In the genomic region with DNA sequence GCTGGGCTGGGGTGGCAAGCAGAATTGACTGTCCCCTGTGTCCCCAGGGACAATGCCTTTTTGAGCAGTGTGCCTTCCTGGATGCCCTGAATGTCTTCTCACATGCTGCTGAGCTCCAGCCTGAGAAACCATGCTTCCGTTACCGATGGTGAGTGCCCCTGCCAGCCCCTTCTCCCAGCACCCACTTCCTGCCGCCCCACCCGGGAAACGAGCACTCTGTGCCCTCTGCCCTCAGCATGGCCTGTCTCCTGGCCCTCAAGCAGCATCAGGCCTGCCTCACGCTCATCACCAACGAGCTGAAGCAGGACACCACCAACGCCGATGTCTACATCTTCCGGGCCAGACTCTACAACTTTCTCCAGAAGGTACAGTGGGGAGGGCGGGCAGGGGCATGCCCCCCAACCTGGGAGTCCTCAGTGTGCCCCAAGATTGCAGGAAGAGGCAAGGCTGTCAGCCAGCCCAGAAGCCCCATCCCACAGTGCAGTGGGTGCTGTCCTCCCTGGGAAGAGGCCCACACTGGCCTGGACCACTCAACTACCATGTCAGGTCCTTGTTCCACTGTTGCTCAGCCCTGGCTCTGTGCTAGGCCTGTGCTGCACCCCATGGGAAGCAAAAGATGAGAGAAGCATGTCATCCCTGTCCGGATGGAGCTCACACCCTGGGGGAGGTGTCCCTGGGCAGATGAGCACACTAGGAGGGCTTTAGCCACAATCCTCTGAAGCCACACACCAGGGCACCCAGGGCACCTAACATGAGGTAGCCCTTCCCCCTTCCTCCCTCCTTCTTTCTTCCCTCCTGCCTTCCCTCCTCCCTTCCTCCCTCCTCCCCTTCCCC, we compare ENCODE assay signal across 13 cellular contexts. TPM values are rescaled to one million over a fixed set of nuclear protein-coding genes. Genes with fewer than 3 reads are reported as not detected.
DNase-seq lines count a peak whose midpoint lies in the region; ATAC-seq and TF ChIP-seq lines count a peak whose summit lies in the region.
"Had no signal": no experiment of that assay in that cellular context is flagged by ENCODE, and none has a peak within 500 bp of the region (broad histone marks: within the 10 kb centered on the region; RNA-seq: fewer than 3 reads in every experiment).

No MANE protein-coding gene starts in this region.

- TF ChIP-seq POLR2A in NB4 (IDR thresholded peaks at IDR 0.05; ENCODE audit: extremely low read depth, insufficient read length): no peak

- peaks cover 4% of the 10 kb centered on the region for H4K20me1 ChIP-seq in osteoblast (ENCODE audit: insufficient read depth, low read length)

- CTCF ChIA-PET in activated CD8-positive, alpha-beta memory T cell treated with anti-CD3 and anti-CD28 coated beads, Interleukin-2, amount 10 ng/mL, durations not matched to agents 7 days and 5 days (lab: Charles Lee): interaction anchor here (1.2 to 4.1 kb wide), 2 partner anchors 15 to 216 kb away, joined by 3 to 25 read pairs; a partner anchor contains a TSS

- H3K36me3 Mint-ChIP-seq in activated CD8-positive, alpha-beta memory T cell treated with anti-CD3 and anti-CD28 coated beads, Interleukin-2, amount 10 ng/mL, durations not matched to agents 7 days and 5 days: no peaks in the 10 kb centered on the region
- peaks cover 5% of the 10 kb centered on the region in 2 donors for H3K36me3 Mint-ChIP-seq in activated naive CD4-positive, alpha-beta T cell treated with anti-CD3 and anti-CD28 coated beads, Interleukin-2, amount 50 U/mL, for 72 hours

- H2AFZ ChIP-seq in osteoblast (ENCODE audit: low read length): no peak overlapping the region

- no peaks in the 10 kb centered on the region for H3K9me3 ChIP-seq in osteoblast (ENCODE audit: low read depth, low read length)
- H3K9me3 ChIP-seq: upper lobe of right lung had no signal

- DNase-seq in activated CD8-positive, alpha-beta memory T cell treated with anti-CD3 and anti-CD28 coated beads, Interleukin-2, amount 10 ng/mL, durations not matched to agents 7 days and 5 days: peak; percentile 58
- DNase-seq in activated CD8-positive, alpha-beta memory T cell treated with anti-CD3 and anti-CD28 coated beads, Interleukin-2, amount 50 U/mL, for 48 hours: no peak
- DNase-seq in NB4 (ENCODE audit: low read depth): peak; percentile 46
- no peak for DNase-seq in activated naive CD4-positive, alpha-beta T cell treated with anti-CD3 and anti-CD28 coated beads, Interleukin-2, amount 50 U/mL, for 72 hours (ENCODE audit: low spot score in 2 of 2)
- peak; percentile 11 for DNase-seq in osteoblast (ENCODE audit: insufficient read length, low spot score, missing footprints)
- DNase-seq in stimulated activated CD4-positive, alpha-beta T cell treated with anti-CD3 and anti-CD28 coated beads, Interleukin-1b, Interleukin-23, amount 100 ng/mL, for 48 hours: no peak
- DNase-seq in COLO829 (ENCODE audit: low spot score): no peak
- DNase-seq in RKO (ENCODE audit: low spot score): no peak
- DNase-seq: brain microvascular endothelial cell, foreskin keratinocyte, KBM-7, NCI-H1694, upper lobe of right lung had no signal

- ATAC-seq in activated CD8-positive, alpha-beta memory T cell treated with anti-CD3 and anti-CD28 coated beads, Interleukin-2, amount 10 ng/mL, durations not matched to agents 7 days and 5 days: no peak
- ATAC-seq in activated naive CD4-positive, alpha-beta T cell treated with anti-CD3 and anti-CD28 coated beads, Interleukin-2, amount 50 U/mL, for 72 hours: no peak
- ATAC-seq: foreskin keratinocyte, upper lobe of right lung had no signal

- H3K27ac Mint-ChIP-seq in activated CD8-positive, alpha-beta memory T cell treated with anti-CD3 and anti-CD28 coated beads, Interleukin-2, amount 10 ng/mL, durations not matched to agents 7 days and 5 days: peak overlapping the region; percentile 86
- H3K27ac Mint-ChIP-seq in activated naive CD4-positive, alpha-beta T cell treated with anti-CD3 and anti-CD28 coated beads, Interleukin-2, amount 50 U/mL, for 72 hours: peak overlapping the region; percentile 26 to 84

- H3K9me3 Mint-ChIP-seq in activated CD8-positive, alpha-beta memory T cell treated with anti-CD3 and anti-CD28 coated beads, Interleukin-2, amount 10 ng/mL, durations not matched to agents 7 days and 5 days (ENCODE audit: low read depth): no peaks in the 10 kb centered on the region
- no peaks in the 10 kb centered on the region for H3K9me3 Mint-ChIP-seq in activated naive CD4-positive, alpha-beta T cell treated with anti-CD3 and anti-CD28 coated beads, Interleukin-2, amount 50 U/mL, for 72 hours

- H3K4me1 Mint-ChIP-seq in activated CD8-positive, alpha-beta memory T cell treated with anti-CD3 and anti-CD28 coated beads, Interleukin-2, amount 10 ng/mL, durations not matched to agents 7 days and 5 days: peaks cover 28% of the 10 kb centered on the region

- peak overlapping the region; percentile 32 for H3K4me3 Mint-ChIP-seq in activated CD8-positive, alpha-beta memory T cell treated with anti-CD3 and anti-CD28 coated beads, Interleukin-2, amount 10 ng/mL, durations not matched to agents 7 days and 5 days

- H3K4me2 ChIP-seq in osteoblast (ENCODE audit: insufficient read depth, low read length): no peak overlapping the region

- H3K36me3 ChIP-seq in osteoblast (ENCODE audit: insufficient read depth, low read length): no peaks in the 10 kb centered on the region
- H3K36me3 ChIP-seq: brain microvascular endothelial cell, upper lobe of right lung had no signal

- H3K4me3 ChIP-seq in NB4 (ENCODE audit: low read depth, low read length) (no peak overlapping the region), osteoblast (ENCODE audit: insufficient read depth, low read length) (no peak overlapping the region)
- H3K4me3 ChIP-seq: upper lobe of right lung had no signal

- H3K27me3 ChIP-seq in osteoblast (ENCODE audit: insufficient read depth, low read length): no peaks in the 10 kb centered on the region
- H3K27me3 ChIP-seq: brain microvascular endothelial cell, foreskin keratinocyte, upper lobe of right lung had no signal

- H3K27ac ChIP-seq in osteoblast (ENCODE audit: low read depth, low read length): no peak overlapping the region
- H3K27ac ChIP-seq: brain microvascular endothelial cell, foreskin keratinocyte, upper lobe of right lung had no signal

- no peaks in the 10 kb centered on the region for H3K27me3 Mint-ChIP-seq in activated CD8-positive, alpha-beta memory T cell treated with anti-CD3 and anti-CD28 coated beads, Interleukin-2, amount 10 ng/mL, durations not matched to agents 7 days and 5 days

- H3K79me2 ChIP-seq in osteoblast (ENCODE audit: insufficient read depth, low read length): peaks cover under 1% of the 10 kb centered on the region

- peaks cover 20% of the 10 kb centered on the region for H3K4me1 ChIP-seq in osteoblast (ENCODE audit: insufficient read depth, low read length)

- TF ChIP-seq CTCF in NB4 (IDR thresholded peaks at IDR 0.05; ENCODE audit: low read depth, low read length) (no peak), osteoblast (IDR thresholded peaks at IDR 0.05; ENCODE audit: extremely low read depth, low read depth, low read length) (no peak)

RNA-seq across cellular contexts. Expression of a gene that starts 4.4 kb away (rescaled TPM):
- total RNA-seq in activated CD8-positive, alpha-beta memory T cell treated with anti-CD3 and anti-CD28 coated beads, Interleukin-2, amount 10 ng/mL, durations not matched to agents 7 days and 5 days: 1 to 10 TPM; 1.2 to 5.2 TPM
- total RNA-seq in activated naive CD4-positive, alpha-beta T cell treated with anti-CD3 and anti-CD28 coated beads, Interleukin-2, amount 50 U/mL, for 72 hours: under 1 TPM; 0.62 to 0.73 TPM
- total RNA-seq in osteoblast: under 0.01 TPM in 1 of 2 replicates, not detected in the other
- total RNA-seq: foreskin keratinocyte had no signal

RNA-seq across cellular contexts. Expression of a gene that starts 4.8 kb away (rescaled TPM):
- total RNA-seq in activated CD8-positive, alpha-beta memory T cell treated with anti-CD3 and anti-CD28 coated beads, Interleukin-2, amount 10 ng/mL, durations not matched to agents 7 days and 5 days: 10 to 100 TPM; 12.5 to 14.4 TPM
- total RNA-seq in activated naive CD4-positive, alpha-beta T cell treated with anti-CD3 and anti-CD28 coated beads, Interleukin-2, amount 50 U/mL, for 72 hours: 10 to 100 TPM in 1 of 2 donors, 1 to 10 TPM in 1; 9.5 to 12.6 TPM
- total RNA-seq in osteoblast: 12.7 and 16.3 TPM in 2 replicates

RNA-seq across cellular contexts. Expression of a gene that starts 13.5 kb away (rescaled TPM):
- not detected for total RNA-seq in activated CD8-positive, alpha-beta memory T cell treated with anti-CD3 and anti-CD28 coated beads, Interleukin-2, amount 10 ng/mL, durations not matched to agents 7 days and 5 days
- not detected for total RNA-seq in activated naive CD4-positive, alpha-beta T cell treated with anti-CD3 and anti-CD28 coated beads, Interleukin-2, amount 50 U/mL, for 72 hours
- not detected in 2 replicates for total RNA-seq in osteoblast
- total RNA-seq: foreskin keratinocyte had no signal

RNA-seq across cellular contexts. Expression of a gene that starts 14.8 kb away (rescaled TPM):
- 10 to 100 TPM; 24.1 to 26.8 TPM for total RNA-seq in activated CD8-positive, alpha-beta memory T cell treated with anti-CD3 and anti-CD28 coated beads, Interleukin-2, amount 10 ng/mL, durations not matched to agents 7 days and 5 days
- 10 to 100 TPM; 10.9 to 17.1 TPM for total RNA-seq in activated naive CD4-positive, alpha-beta T cell treated with anti-CD3 and anti-CD28 coated beads, Interleukin-2, amount 50 U/mL, for 72 hours
- 3.8 and 4.7 TPM in 2 replicates for total RNA-seq in osteoblast

RNA-seq across cellular contexts. Expression of a gene that starts 58.2 kb away (rescaled TPM):
- 10 to 100 TPM; 75.2 to 87.8 TPM for total RNA-seq in activated CD8-positive, alpha-beta memory T cell treated with anti-CD3 and anti-CD28 coated beads, Interleukin-2, amount 10 ng/mL, durations not matched to agents 7 days and 5 days
- total RNA-seq in activated naive CD4-positive, alpha-beta T cell treated with anti-CD3 and anti-CD28 coated beads, Interleukin-2, amount 50 U/mL, for 72 hours: 10 to 100 TPM; 39.3 to 39.5 TPM
- 0.29 and 0.36 TPM in 2 replicates for total RNA-seq in osteoblast

Comparison
In these comparisons a context has a peak if more than half of its experiments do, and no peak if none do; other contexts are left out.
1. DNase-seq: peak in activated CD8-positive, alpha-beta memory T cell treated with anti-CD3 and anti-CD28 coated beads, Interleukin-2, amount 10 ng/mL, durations not matched to agents 7 days and 5 days (single experiment), NB4 (single experiment) and osteoblast (single experiment); none in activated CD8-positive, alpha-beta memory T cell treated with anti-CD3 and anti-CD28 coated beads, Interleukin-2, amount 50 U/mL, for 48 hours (single experiment), activated naive CD4-positive, alpha-beta T cell treated with anti-CD3 and anti-CD28 coated beads, Interleukin-2, amount 50 U/mL, for 72 hours (0 of 2), stimulated activated CD4-positive, alpha-beta T cell treated with anti-CD3 and anti-CD28 coated beads, Interleukin-1b, Interleukin-23, amount 100 ng/mL, for 48 hours (single experiment), COLO829 (single experiment) and RKO (single experiment).